ENCODE assay signal across 1 cellular context in genomic region chr4:112112590-112113170, GRCh38.
TF ChIP-seq lines count a peak whose summit lies in the region.

No MANE protein-coding gene starts in this region.

TF ChIP-seq in K562, 482 proteins besides CTCF, POLR2A, EP300 and RAD21:
- TF ChIP-seq REST (CRISPR knock-in tag; IDR thresholded peaks at IDR 0.05; ENCODE audit: low read depth) = no peak
